Comparison of ENCODE assay signal across 1 cellular context in the genomic region with DNA sequence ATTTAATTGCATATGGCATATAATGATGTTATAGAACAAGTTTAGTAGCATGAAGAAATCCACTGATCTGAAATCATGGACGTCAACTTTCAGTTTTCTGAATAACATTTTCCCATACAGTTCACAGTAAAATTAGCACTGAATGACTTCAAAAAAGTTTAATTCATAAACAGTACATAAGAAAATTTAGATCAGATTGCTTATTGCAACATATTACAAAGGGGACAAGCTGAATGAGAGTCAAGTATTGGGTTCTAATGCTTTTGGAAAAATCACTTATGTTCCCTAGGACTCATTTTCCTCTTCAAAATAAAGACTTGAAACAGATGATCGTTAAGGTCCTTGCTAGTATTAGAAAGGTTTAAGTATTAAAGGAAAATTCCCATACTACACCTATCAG.
TF ChIP-seq lines count a peak whose summit lies in the region.

No MANE protein-coding gene starts in this region.

TF ChIP-seq in K562, 482 proteins besides CTCF, POLR2A, EP300 and RAD21 (continued from another document):
- TF ChIP-seq, protein P1, sequence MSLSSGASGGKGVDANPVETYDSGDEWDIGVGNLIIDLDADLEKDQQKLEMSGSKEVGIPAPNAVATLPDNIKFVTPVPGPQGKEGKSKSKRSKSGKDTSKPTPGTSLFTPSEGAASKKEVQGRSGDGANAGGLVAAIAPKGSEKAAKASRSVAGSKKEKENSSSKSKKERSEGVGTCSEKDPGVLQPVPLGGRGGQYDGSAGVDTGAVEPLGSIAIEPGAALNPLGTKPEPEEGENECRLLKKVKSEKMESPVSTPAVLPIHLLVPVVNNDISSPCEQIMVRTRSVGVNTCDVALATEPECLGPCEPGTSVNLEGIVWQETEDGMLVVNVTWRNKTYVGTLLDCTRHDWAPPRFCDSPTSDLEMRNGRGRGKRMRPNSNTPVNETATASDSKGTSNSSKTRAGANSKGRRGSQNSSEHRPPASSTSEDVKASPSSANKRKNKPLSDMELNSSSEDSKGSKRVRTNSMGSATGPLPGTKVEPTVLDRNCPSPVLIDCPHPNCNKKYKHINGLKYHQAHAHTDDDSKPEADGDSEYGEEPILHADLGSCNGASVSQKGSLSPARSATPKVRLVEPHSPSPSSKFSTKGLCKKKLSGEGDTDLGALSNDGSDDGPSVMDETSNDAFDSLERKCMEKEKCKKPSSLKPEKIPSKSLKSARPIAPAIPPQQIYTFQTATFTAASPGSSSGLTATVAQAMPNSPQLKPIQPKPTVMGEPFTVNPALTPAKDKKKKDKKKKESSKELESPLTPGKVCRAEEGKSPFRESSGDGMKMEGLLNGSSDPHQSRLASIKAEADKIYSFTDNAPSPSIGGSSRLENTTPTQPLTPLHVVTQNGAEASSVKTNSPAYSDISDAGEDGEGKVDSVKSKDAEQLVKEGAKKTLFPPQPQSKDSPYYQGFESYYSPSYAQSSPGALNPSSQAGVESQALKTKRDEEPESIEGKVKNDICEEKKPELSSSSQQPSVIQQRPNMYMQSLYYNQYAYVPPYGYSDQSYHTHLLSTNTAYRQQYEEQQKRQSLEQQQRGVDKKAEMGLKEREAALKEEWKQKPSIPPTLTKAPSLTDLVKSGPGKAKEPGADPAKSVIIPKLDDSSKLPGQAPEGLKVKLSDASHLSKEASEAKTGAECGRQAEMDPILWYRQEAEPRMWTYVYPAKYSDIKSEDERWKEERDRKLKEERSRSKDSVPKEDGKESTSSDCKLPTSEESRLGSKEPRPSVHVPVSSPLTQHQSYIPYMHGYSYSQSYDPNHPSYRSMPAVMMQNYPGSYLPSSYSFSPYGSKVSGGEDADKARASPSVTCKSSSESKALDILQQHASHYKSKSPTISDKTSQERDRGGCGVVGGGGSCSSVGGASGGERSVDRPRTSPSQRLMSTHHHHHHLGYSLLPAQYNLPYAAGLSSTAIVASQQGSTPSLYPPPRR (CRISPR knock-in tag; IDR thresholded peaks at IDR 0.05; ENCODE audit: borderline replicate concordance) = no peak
- TF ChIP-seq PRMT5 (CRISPR knock-in tag; IDR thresholded peaks at IDR 0.05) = no peak
- TF ChIP-seq CCNT2 (IDR thresholded peaks at IDR 0.05; ENCODE audit: borderline replicate concordance, extremely low read depth, insufficient read length, low read depth, low read length) = no peak
- TF ChIP-seq, protein P2, sequence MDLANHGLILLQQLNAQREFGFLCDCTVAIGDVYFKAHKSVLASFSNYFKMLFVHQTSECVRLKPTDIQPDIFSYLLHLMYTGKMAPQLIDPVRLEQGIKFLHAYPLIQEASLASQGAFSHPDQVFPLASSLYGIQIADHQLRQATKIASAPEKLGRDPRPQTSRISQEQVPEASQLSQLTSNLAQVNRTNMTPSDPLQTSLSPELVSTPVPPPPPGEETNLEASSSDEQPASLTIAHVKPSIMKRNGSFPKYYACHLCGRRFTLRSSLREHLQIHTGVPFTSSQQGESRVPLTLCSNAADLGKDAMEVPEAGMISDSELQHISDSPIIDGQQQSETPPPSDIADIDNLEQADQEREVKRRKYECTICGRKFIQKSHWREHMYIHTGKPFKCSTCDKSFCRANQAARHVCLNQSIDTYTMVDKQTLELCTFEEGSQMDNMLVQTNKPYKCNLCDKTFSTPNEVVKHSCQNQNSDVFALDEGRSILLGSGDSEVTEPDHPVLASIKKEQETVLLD (IDR thresholded peaks at IDR 0.05) = 0 out of 2 replicates have a peak, but pooled peaks have one; percentile 14
- TF ChIP-seq, protein P3, sequence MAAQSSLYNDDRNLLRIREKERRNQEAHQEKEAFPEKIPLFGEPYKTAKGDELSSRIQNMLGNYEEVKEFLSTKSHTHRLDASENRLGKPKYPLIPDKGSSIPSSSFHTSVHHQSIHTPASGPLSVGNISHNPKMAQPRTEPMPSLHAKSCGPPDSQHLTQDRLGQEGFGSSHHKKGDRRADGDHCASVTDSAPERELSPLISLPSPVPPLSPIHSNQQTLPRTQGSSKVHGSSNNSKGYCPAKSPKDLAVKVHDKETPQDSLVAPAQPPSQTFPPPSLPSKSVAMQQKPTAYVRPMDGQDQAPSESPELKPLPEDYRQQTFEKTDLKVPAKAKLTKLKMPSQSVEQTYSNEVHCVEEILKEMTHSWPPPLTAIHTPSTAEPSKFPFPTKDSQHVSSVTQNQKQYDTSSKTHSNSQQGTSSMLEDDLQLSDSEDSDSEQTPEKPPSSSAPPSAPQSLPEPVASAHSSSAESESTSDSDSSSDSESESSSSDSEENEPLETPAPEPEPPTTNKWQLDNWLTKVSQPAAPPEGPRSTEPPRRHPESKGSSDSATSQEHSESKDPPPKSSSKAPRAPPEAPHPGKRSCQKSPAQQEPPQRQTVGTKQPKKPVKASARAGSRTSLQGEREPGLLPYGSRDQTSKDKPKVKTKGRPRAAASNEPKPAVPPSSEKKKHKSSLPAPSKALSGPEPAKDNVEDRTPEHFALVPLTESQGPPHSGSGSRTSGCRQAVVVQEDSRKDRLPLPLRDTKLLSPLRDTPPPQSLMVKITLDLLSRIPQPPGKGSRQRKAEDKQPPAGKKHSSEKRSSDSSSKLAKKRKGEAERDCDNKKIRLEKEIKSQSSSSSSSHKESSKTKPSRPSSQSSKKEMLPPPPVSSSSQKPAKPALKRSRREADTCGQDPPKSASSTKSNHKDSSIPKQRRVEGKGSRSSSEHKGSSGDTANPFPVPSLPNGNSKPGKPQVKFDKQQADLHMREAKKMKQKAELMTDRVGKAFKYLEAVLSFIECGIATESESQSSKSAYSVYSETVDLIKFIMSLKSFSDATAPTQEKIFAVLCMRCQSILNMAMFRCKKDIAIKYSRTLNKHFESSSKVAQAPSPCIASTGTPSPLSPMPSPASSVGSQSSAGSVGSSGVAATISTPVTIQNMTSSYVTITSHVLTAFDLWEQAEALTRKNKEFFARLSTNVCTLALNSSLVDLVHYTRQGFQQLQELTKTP (IDR thresholded peaks at IDR 0.05; ENCODE audit: low read depth in 1 of 2, partially characterized antibody in 2 of 2) = peak in 1 of 2 experiments; percentile 78
- no peak for TF ChIP-seq EWSR1 (IDR thresholded peaks at IDR 0.05; ENCODE audit: borderline replicate concordance, low read depth, partially characterized antibody)
- TF ChIP-seq, protein P4, sequence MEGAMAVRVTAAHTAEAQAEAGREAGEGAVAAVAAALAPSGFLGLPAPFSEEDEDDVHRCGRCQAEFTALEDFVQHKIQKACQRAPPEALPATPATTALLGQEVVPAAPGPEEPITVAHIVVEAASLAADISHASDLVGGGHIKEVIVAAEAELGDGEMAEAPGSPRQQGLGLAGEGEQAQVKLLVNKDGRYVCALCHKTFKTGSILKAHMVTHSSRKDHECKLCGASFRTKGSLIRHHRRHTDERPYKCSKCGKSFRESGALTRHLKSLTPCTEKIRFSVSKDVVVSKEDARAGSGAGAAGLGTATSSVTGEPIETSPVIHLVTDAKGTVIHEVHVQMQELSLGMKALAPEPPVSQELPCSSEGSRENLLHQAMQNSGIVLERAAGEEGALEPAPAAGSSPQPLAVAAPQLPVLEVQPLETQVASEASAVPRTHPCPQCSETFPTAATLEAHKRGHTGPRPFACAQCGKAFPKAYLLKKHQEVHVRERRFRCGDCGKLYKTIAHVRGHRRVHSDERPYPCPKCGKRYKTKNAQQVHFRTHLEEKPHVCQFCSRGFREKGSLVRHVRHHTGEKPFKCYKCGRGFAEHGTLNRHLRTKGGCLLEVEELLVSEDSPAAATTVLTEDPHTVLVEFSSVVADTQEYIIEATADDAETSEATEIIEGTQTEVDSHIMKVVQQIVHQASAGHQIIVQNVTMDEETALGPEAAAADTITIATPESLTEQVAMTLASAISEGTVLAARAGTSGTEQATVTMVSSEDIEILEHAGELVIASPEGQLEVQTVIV (CRISPR knock-in tag; IDR thresholded peaks at IDR 0.05; ENCODE audit: borderline replicate concordance) = no peak
- TF ChIP-seq CEBPB (tag; IDR thresholded peaks at IDR 0.05) = peak; percentile 91
- TF ChIP-seq ZNF584 (CRISPR knock-in tag; IDR thresholded peaks at IDR 0.05; ENCODE audit: low read depth) = no peak
- TF ChIP-seq, protein P5, sequence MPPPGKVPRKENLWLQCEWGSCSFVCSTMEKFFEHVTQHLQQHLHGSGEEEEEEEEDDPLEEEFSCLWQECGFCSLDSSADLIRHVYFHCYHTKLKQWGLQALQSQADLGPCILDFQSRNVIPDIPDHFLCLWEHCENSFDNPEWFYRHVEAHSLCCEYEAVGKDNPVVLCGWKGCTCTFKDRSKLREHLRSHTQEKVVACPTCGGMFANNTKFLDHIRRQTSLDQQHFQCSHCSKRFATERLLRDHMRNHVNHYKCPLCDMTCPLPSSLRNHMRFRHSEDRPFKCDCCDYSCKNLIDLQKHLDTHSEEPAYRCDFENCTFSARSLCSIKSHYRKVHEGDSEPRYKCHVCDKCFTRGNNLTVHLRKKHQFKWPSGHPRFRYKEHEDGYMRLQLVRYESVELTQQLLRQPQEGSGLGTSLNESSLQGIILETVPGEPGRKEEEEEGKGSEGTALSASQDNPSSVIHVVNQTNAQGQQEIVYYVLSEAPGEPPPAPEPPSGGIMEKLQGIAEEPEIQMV (tag; conservative IDR thresholded peaks at IDR 0.05; ENCODE audit: low read depth) = no peak
- TF ChIP-seq, protein P6, sequence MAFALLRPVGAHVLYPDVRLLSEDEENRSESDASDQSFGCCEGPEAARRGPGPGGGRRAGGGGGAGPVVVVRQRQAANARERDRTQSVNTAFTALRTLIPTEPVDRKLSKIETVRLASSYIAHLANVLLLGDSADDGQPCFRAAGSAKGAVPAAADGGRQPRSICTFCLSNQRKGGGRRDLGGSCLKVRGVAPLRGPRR (CRISPR knock-in tag; IDR thresholded peaks at IDR 0.05) = no peak
